Comparison of ENCODE assay signal across 12 cellular contexts in the genomic region with DNA sequence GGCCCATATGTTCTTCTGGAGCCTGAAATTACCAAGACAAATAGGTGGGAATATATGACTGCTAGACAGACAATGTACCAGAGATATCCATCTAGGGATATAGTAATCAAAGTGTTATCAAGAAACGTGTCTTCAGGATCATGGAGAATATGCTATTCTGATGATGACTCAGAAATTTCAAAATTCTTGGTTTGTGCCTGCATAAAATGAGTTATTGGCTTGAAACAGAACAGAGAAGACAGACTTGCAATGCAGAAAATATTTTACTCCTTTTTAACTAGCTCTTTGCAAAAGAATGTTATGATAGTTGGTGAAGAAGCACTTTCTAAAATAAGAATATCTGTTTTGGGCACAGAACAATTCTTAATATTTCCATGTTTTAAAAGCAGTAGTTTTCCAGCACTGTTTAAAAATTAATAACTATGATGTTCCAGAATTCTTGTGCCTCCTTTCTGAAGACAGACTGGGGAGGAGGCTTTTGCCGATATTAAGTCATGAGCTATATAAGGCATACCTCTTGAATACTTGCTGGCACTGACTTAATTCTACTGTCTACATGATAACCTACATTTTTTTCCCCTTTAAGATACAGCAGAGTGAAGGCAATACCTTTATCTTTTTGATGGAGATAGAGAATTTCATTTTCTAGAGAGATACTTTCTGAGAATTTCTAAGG. TPM values are rescaled to one million over a fixed set of nuclear protein-coding genes. Genes with fewer than 3 reads are reported as not detected.
DNase-seq lines count a peak whose midpoint lies in the region; TF ChIP-seq lines count a peak whose summit lies in the region.
"Had no signal": no experiment of that assay in that cellular context is flagged by ENCODE, and none has a peak within 500 bp of the region (broad histone marks: within the 10 kb centered on the region; RNA-seq: fewer than 3 reads in every experiment).

No MANE protein-coding gene starts in this region.

- no peak overlapping the region for H2BK5ac ChIP-seq in mesenchymal stem cell (ENCODE audit: low read depth, low read length, poor library complexity, severe bottlenecking)

- no peaks in the 10 kb centered on the region for H3K4me1 Mint-ChIP-seq in activated CD4-positive, alpha-beta memory T cell treated with anti-CD3 and anti-CD28 coated beads for 36 hours (ENCODE audit: low read depth)

- H2AK5ac ChIP-seq in mesenchymal stem cell (ENCODE audit: low read length, severe bottlenecking) = no peak overlapping the region

- peaks cover 2% of the 10 kb centered on the region for H3K27me3 Mint-ChIP-seq in activated CD4-positive, alpha-beta memory T cell treated with anti-CD3 and anti-CD28 coated beads for 36 hours

- no peaks in the 10 kb centered on the region for H3K36me3 Mint-ChIP-seq in activated CD4-positive, alpha-beta memory T cell treated with anti-CD3 and anti-CD28 coated beads for 36 hours

- H3K18ac ChIP-seq in mesenchymal stem cell (ENCODE audit: low read depth in 1 of 2, low read length in 2 of 2) = no peak overlapping the region

- H3K4me2 ChIP-seq in mesenchymal stem cell (ENCODE audit: low read length, poor library complexity, severe bottlenecking) = no peak overlapping the region
- H3K4me2 ChIP-seq: KMS-11 had no signal

- POLR2A ChIA-PET in activated CD4-positive, alpha-beta memory T cell treated with anti-CD3 and anti-CD28 coated beads for 36 hours (lab: Charles Lee) = no interaction called here

- intact Hi-C loops in activated CD4-positive, alpha-beta memory T cell treated with anti-CD3 and anti-CD28 coated beads for 36 hours (cut with micrococcal nuclease) = no loop called here

- no peak overlapping the region for H4K91ac ChIP-seq in mesenchymal stem cell (ENCODE audit: low read length)

- no peaks in the 10 kb centered on the region for H3K27me3 ChIP-seq in mesenchymal stem cell (ENCODE audit: control insufficient read depth in 1 of 2, insufficient read depth in 1 of 2, low read length in 2 of 2)

- H3K27ac Mint-ChIP-seq in activated CD4-positive, alpha-beta memory T cell treated with anti-CD3 and anti-CD28 coated beads for 36 hours = no peak overlapping the region
- H3K27ac Mint-ChIP-seq: activated CD8-positive, alpha-beta T cell treated with anti-CD3 and anti-CD28 coated beads, Interleukin-2, amount 10 ng/mL, durations not matched to agents 7 days and 5 days had no signal

- H4K8ac ChIP-seq in mesenchymal stem cell (ENCODE audit: low read length) = no peak overlapping the region

- H3K9me3 ChIP-seq in mesenchymal stem cell (ENCODE audit: control insufficient read depth, low read length) = no peaks in the 10 kb centered on the region

- H3K23ac ChIP-seq in mesenchymal stem cell (ENCODE audit: low read length in 2 of 2) = no peak overlapping the region

- no peak overlapping the region for H3K4me3 Mint-ChIP-seq in activated CD4-positive, alpha-beta memory T cell treated with anti-CD3 and anti-CD28 coated beads for 36 hours
- H3K4me3 Mint-ChIP-seq: activated CD8-positive, alpha-beta T cell treated with anti-CD3 and anti-CD28 coated beads, Interleukin-2, amount 10 ng/mL, durations not matched to agents 7 days and 5 days had no signal

- no peak overlapping the region for H3K14ac ChIP-seq in mesenchymal stem cell (ENCODE audit: low read length in 2 of 2)

- no peak overlapping the region for H2BK15ac ChIP-seq in mesenchymal stem cell (ENCODE audit: low read depth, poor library complexity, severe bottlenecking)

- no peak for TF ChIP-seq CTCF in choroid plexus epithelial cell (conservative IDR thresholded peaks at IDR 0.05; ENCODE audit: low read depth, low read length)

- no peaks in the 10 kb centered on the region for H3K79me1 ChIP-seq in mesenchymal stem cell (replicated peaks; ENCODE audit: low read length, poor library complexity, severe bottlenecking)

- no peaks in the 10 kb centered on the region for H3K36me3 ChIP-seq in mesenchymal stem cell (ENCODE audit: control insufficient read depth in 1 of 2, insufficient read depth in 2 of 2, low read depth in 1 of 2, low read length in 2 of 2)

- no peak overlapping the region for H3K4ac ChIP-seq in mesenchymal stem cell (ENCODE audit: low read depth in 1 of 2, low read length in 2 of 2)

- WGBS in mesenchymal stem cell = 29% methylated on average over 1 of the region's 2 CpGs

- peaks cover 6% of the 10 kb centered on the region for H3K4me1 ChIP-seq in mesenchymal stem cell (ENCODE audit: control insufficient read depth, insufficient read depth, low read depth, low read length)

- H2BK120ac ChIP-seq in mesenchymal stem cell (ENCODE audit: low read depth, low read length) = no peak overlapping the region

- H2AFZ ChIP-seq in mesenchymal stem cell (ENCODE audit: low read depth, low read length) = no peak overlapping the region

- H3K27ac ChIP-seq in mesenchymal stem cell (ENCODE audit: low read length, poor library complexity, severe bottlenecking) = peak overlapping the region; percentile 63
- H3K27ac ChIP-seq: KMS-11 had no signal

- peak; percentile 77 for DNase-seq in NCI-H226
- peak; percentile 79 for DNase-seq in choroid plexus epithelial cell (ENCODE audit: low read depth)
- peak; percentile 50 for DNase-seq in mesenchymal stem cell
- DNase-seq in GOT3 (lab: John Stamatoyannopoulos, UW) = no peak
- no peak for DNase-seq in NCI-H2171 (lab: John Stamatoyannopoulos, UW)
- DNase-seq in mesenteric fat pad (ENCODE audit: low spot score) = no peak
- no peak for DNase-seq in activated CD4-positive, alpha-beta memory T cell treated with anti-CD3 and anti-CD28 coated beads for 36 hours
- DNase-seq: activated CD8-positive, alpha-beta T cell treated with anti-CD3 and anti-CD28 coated beads, Interleukin-2, amount 10 ng/mL, durations not matched to agents 7 days and 5 days; activated gamma-delta T cell treated with Interleukin-2 at 50 U/mL for 16 hours; DMS 273 treated with DMSO at 0.1 percent for 48 hours; NCI-H187 had no signal

- peak overlapping the region; percentile 55 for H3K9ac ChIP-seq in mesenchymal stem cell (ENCODE audit: low read length)
- H3K9ac ChIP-seq: KMS-11 had no signal

- H3K4me3 ChIP-seq in choroid plexus epithelial cell (ENCODE audit: low read depth, low read length) (no peak overlapping the region), mesenchymal stem cell (ENCODE audit: insufficient read depth in 1 of 2, low read depth in 1 of 2, low read length in 2 of 2) (peak overlapping the region in 1 of 2 experiments; percentile 24)

- H3K9me3 Mint-ChIP-seq in activated CD4-positive, alpha-beta memory T cell treated with anti-CD3 and anti-CD28 coated beads for 36 hours = no peaks in the 10 kb centered on the region

- H2BK12ac ChIP-seq in mesenchymal stem cell (ENCODE audit: low read length in 2 of 2) = no peak overlapping the region

- CTCF ChIA-PET in activated CD4-positive, alpha-beta memory T cell treated with anti-CD3 and anti-CD28 coated beads for 36 hours (lab: Charles Lee) = interaction anchor here (0.6 kb wide), 1 partner anchor 719 kb away, joined by 3 read pairs; no protein-coding TSS in a partner anchor

RNA-seq across cellular contexts. Expression of gene CABCOCO1, which starts 34.4 kb away (rescaled TPM):
- polyA plus RNA-seq in mesenchymal stem cell (2013, experiment 1 of 2) = 3.1 TPM
- 3.5 TPM for polyA plus RNA-seq in mesenchymal stem cell (2013, experiment 2 of 2)
- total RNA-seq in mesenteric fat pad = 0.35 TPM
- total RNA-seq in activated CD4-positive, alpha-beta memory T cell treated with anti-CD3 and anti-CD28 coated beads for 36 hours = not detected
- total RNA-seq: activated CD8-positive, alpha-beta T cell treated with anti-CD3 and anti-CD28 coated beads, Interleukin-2, amount 10 ng/mL, durations not matched to agents 7 days and 5 days had no signal

Comparison
In these comparisons a context has a peak if more than half of its experiments do, and no peak if none do; other contexts are left out.
1. DNase-seq: peak in NCI-H226 (single experiment), choroid plexus epithelial cell (single experiment) and mesenchymal stem cell (single experiment); none in GOT3 (single experiment), NCI-H2171 (single experiment), mesenteric fat pad (single experiment) and activated CD4-positive, alpha-beta memory T cell treated with anti-CD3 and anti-CD28 coated beads for 36 hours (single experiment).